Comparison of ENCODE assay signal across 23 cellular contexts in the genomic region with DNA sequence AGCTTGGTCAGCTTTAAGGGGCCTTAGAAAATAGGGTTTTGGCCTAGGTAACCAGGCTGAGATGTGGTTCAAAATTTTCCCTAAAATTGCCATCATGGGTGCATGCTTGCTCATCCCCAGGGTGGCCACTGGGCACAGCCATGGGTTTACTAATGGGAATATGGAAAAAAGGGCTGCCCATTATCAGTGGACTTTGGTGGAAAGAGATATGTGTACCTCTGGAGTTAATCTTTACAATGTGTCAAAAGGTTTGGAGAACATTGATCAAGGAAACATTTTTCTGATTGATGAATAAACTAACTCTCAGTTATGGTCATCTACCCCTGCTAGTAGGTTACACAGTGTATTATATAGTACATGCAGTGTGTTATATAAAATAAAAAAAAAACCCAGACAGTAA. TPM values are rescaled to one million over a fixed set of nuclear protein-coding genes. Genes with fewer than 3 reads are reported as not detected.
DNase-seq lines count a peak whose midpoint lies in the region; ATAC-seq, FAIRE-seq and TF ChIP-seq lines count a peak whose summit lies in the region.
"Had no signal": no experiment of that assay in that cellular context is flagged by ENCODE, and none has a peak within 500 bp of the region (broad histone marks: within the 10 kb centered on the region; RNA-seq: fewer than 3 reads in every experiment).

No MANE protein-coding gene starts in this region.

- CTCF ChIA-PET in A549 (lab: Yijun Ruan, JAX), result no interaction called here

- TF ChIP-seq EP300 in A549 (IDR thresholded peaks at IDR 0.05), result no peak

- ATAC-seq in A549, result peak; percentile 28 to 31; a peak in 1 of 6 replicates
- ATAC-seq in heart right ventricle, result peak in 5 of 8 donors; percentile 12 to 30 (median 20)
- ATAC-seq: stimulated activated naive CD8-positive, alpha-beta T cell treated with anti-CD3 and anti-CD28 coated beads, Interleukin-15, Interleukin-2, amounts not matched to agents 100 U/mL and 50 U/mL, for 24 hours; WTC11 had no signal

- intact Hi-C loops in heart right ventricle (cut with DNase I), result no loop called here

- no peak for FAIRE-seq in A549 (lab: Jason Lieb, UNC)
- FAIRE-seq: endothelial cell of umbilical vein, G401.6 had no signal

- no peak overlapping the region for H3K9ac ChIP-seq in rectal smooth muscle tissue (ENCODE audit: low read length)
- H3K9ac ChIP-seq: BLaER1 had no signal

- no peak for TF ChIP-seq POLR2A in A549 (IDR thresholded peaks at IDR 0.05; ENCODE audit: low read length)

- DNase-seq in A549 (ENCODE audit: low read depth in 1 of 2, low spot score in 1 of 2) (no peak), heart right ventricle (no peak), GDM1 (lab: John Stamatoyannopoulos, UW) (no peak), AML-193 (lab: John Stamatoyannopoulos, UW) (no peak)
- no peak for DNase-seq in activated effector memory CD4-positive, alpha-beta T cell treated with Interleukin-2 at 50 U/mL for 16 hours
- DNase-seq: ACHN; activated CD4-positive, alpha-beta T cell treated with anti-CD3 and anti-CD28 coated beads, Interleukin-2, amount 10 ng/mL, durations not matched to agents 7 days and 5 days; cerebellar nuclear complex; DMS53; NCI-H187; NCI-H2171 treated with DMSO at 0.1 percent for 48 hours; NCI-H526; NK-92 treated with Interleukin-12 subunit alpha and Interleukin-12 subunit beta, amount 100 ng/mL, for 24 hours; stimulated activated naive CD8-positive, alpha-beta T cell treated with anti-CD3 and anti-CD28 coated beads, Interleukin-15, Interleukin-2, amounts not matched to agents 100 U/mL and 50 U/mL, for 24 hours had no signal

- POLR2A ChIA-PET in A549 (lab: Yijun Ruan, JAX), result interaction anchor here (4.6 kb wide), 1 partner anchor 13 kb away, joined by 43 read pairs; the partner anchor contains the start of gene KDM3A

- H3K27ac ChIP-seq in A549 (no peak overlapping the region), VCaP (peak overlapping the region; percentile 63), heart right ventricle (peak overlapping the region in 7 of 10 donors; percentile 18 to 61 (median 41)), rectal smooth muscle tissue (ENCODE audit: low read depth, low read length) (peak overlapping the region; percentile 1)
- H3K27ac ChIP-seq: ascending aorta, BLaER1 had no signal

- TF ChIP-seq CTCF in A549 (IDR thresholded peaks at IDR 0.05) (no peak), VCaP (conservative IDR thresholded peaks at IDR 0.05) (no peak), heart right ventricle (IDR thresholded peaks at IDR 0.05) (no peak)

- H3K4me1 ChIP-seq in A549, result no peaks in the 10 kb centered on the region
- H3K4me1 ChIP-seq in heart right ventricle, result peaks cover 11 to 57% (median 36%) of the 10 kb centered on the region in 9 donors
- H3K4me1 ChIP-seq in rectal smooth muscle tissue (ENCODE audit: control insufficient read depth, insufficient read depth, low read length), result peaks cover 6% of the 10 kb centered on the region
- H3K4me1 ChIP-seq: BLaER1 had no signal

- TF ChIP-seq RAD21 in A549 (conservative IDR thresholded peaks at IDR 0.05 in 1 of 2, IDR thresholded peaks at IDR 0.05 in 1 of 2), result no peak

- no peaks in the 10 kb centered on the region for H3K9me3 ChIP-seq in A549
- H3K9me3 ChIP-seq in heart right ventricle, result no peaks in the 10 kb centered on the region
- H3K9me3 ChIP-seq: ascending aorta, BLaER1, HAP-1, thyroid gland had no signal

- H3K36me3 ChIP-seq in heart right ventricle (peaks cover 0 to 100% (median 52%) of the 10 kb centered on the region in 9 donors), rectal smooth muscle tissue (ENCODE audit: control insufficient read depth, insufficient read depth, low read length) (peaks cover 27% of the 10 kb centered on the region)

- H3K4me3 ChIP-seq in A549 (no peak overlapping the region), heart right ventricle (no peak overlapping the region), rectal smooth muscle tissue (ENCODE audit: low read length) (no peak overlapping the region)
- H3K4me3 ChIP-seq: ascending aorta, BLaER1, HAP-1, thyroid gland had no signal

- no peak overlapping the region for H3K4me2 ChIP-seq in A549
- H3K4me2 ChIP-seq: BLaER1 had no signal

- no peaks in the 10 kb centered on the region for H3K27me3 ChIP-seq in heart right ventricle
- no peaks in the 10 kb centered on the region for H3K27me3 ChIP-seq in rectal smooth muscle tissue (ENCODE audit: control insufficient read depth, insufficient read depth, low read length)
- H3K27me3 ChIP-seq: ascending aorta, BLaER1, thyroid gland had no signal

TF ChIP-seq in A549, 52 proteins besides CTCF, POLR2A, EP300 and RAD21:
- TF ChIP-seq RFX5 (IDR thresholded peaks at IDR 0.05) (no peak), JUN (IDR thresholded peaks at IDR 0.05) (no peak), RARB (CRISPR knock-in tag; IDR thresholded peaks at IDR 0.05) (no peak), NPAS2 (CRISPR knock-in tag; IDR thresholded peaks at IDR 0.05; ENCODE audit: borderline replicate concordance) (no peak), ZNF302 (CRISPR knock-in tag; IDR thresholded peaks at IDR 0.05) (no peak), HOXB13 (CRISPR knock-in tag; IDR thresholded peaks at IDR 0.05; ENCODE audit: low read depth) (no peak), TFCP2L1 (CRISPR knock-in tag; IDR thresholded peaks at IDR 0.05) (no peak), MAZ (IDR thresholded peaks at IDR 0.05; ENCODE audit: borderline replicate concordance, low read depth, low read length) (no peak), SMC3 (IDR thresholded peaks at IDR 0.05) (no peak), BHLHE40 (IDR thresholded peaks at IDR 0.05; ENCODE audit: low read depth, low read length) (no peak), EHF (CRISPR knock-in tag; IDR thresholded peaks at IDR 0.05) (no peak), RCOR1 (IDR thresholded peaks at IDR 0.05; ENCODE audit: low read depth, low read length) (no peak), SREBF2 (IDR thresholded peaks at IDR 0.05) (no peak), PHF8 (IDR thresholded peaks at IDR 0.05; ENCODE audit: borderline replicate concordance, low read depth) (no peak), CHD4 (IDR thresholded peaks at IDR 0.05; ENCODE audit: borderline replicate concordance) (no peak), FOSB (CRISPR knock-in tag; IDR thresholded peaks at IDR 0.05) (no peak)
- TF ChIP-seq, protein P1, sequence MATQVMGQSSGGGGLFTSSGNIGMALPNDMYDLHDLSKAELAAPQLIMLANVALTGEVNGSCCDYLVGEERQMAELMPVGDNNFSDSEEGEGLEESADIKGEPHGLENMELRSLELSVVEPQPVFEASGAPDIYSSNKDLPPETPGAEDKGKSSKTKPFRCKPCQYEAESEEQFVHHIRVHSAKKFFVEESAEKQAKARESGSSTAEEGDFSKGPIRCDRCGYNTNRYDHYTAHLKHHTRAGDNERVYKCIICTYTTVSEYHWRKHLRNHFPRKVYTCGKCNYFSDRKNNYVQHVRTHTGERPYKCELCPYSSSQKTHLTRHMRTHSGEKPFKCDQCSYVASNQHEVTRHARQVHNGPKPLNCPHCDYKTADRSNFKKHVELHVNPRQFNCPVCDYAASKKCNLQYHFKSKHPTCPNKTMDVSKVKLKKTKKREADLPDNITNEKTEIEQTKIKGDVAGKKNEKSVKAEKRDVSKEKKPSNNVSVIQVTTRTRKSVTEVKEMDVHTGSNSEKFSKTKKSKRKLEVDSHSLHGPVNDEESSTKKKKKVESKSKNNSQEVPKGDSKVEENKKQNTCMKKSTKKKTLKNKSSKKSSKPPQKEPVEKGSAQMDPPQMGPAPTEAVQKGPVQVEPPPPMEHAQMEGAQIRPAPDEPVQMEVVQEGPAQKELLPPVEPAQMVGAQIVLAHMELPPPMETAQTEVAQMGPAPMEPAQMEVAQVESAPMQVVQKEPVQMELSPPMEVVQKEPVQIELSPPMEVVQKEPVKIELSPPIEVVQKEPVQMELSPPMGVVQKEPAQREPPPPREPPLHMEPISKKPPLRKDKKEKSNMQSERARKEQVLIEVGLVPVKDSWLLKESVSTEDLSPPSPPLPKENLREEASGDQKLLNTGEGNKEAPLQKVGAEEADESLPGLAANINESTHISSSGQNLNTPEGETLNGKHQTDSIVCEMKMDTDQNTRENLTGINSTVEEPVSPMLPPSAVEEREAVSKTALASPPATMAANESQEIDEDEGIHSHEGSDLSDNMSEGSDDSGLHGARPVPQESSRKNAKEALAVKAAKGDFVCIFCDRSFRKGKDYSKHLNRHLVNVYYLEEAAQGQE (IDR thresholded peaks at IDR 0.05), result no peak
- TF ChIP-seq, protein P2, sequence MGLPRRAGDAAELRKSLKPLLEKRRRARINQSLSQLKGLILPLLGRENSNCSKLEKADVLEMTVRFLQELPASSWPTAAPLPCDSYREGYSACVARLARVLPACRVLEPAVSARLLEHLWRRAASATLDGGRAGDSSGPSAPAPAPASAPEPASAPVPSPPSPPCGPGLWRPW (IDR thresholded peaks at IDR 0.05), result no peak
- TF ChIP-seq, protein P3, sequence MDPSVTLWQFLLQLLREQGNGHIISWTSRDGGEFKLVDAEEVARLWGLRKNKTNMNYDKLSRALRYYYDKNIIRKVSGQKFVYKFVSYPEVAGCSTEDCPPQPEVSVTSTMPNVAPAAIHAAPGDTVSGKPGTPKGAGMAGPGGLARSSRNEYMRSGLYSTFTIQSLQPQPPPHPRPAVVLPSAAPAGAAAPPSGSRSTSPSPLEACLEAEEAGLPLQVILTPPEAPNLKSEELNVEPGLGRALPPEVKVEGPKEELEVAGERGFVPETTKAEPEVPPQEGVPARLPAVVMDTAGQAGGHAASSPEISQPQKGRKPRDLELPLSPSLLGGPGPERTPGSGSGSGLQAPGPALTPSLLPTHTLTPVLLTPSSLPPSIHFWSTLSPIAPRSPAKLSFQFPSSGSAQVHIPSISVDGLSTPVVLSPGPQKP (IDR thresholded peaks at IDR 0.05; ENCODE audit: low read depth, low read length), result no peak

RNA-seq across cellular contexts. Expression of gene KDM3A, which starts 13.1 kb away (rescaled TPM):
- polyA plus RNA-seq in A549 (2011; rRNA removed) (53.7 and 57.0 TPM in 2 replicates), A549 (2017; fragmentation: RNase III; extraction: RNeasy Plus Mini Kit Qiagen cat#74134 plus additional on column Dnase treatment) (21.2 to 22.9 TPM (median 21.2 TPM) in 3 replicates), heart right ventricle (10 to 100 TPM; 17.1 to 29.7 TPM)
- polyA plus RNA-seq in A549 (2012; cell fraction: cytosol; rRNA removed), result 12.5 and 12.8 TPM in 2 replicates
- 21.1 and 34.6 TPM in 2 replicates for polyA plus RNA-seq in A549 (2012; cell fraction: nucleus; rRNA removed)
- polyA minus RNA-seq in A549 (2011; rRNA and poly(A)+ RNA removed), result 68.3 and 72.0 TPM in 2 replicates
- total RNA-seq in heart right ventricle, result 10 to 100 TPM; 24.8 to 53.7 (median 35.0) TPM

Comparison
In these comparisons a context has a peak if more than half of its experiments do, and no peak if none do; other contexts are left out.
1. H3K27ac ChIP-seq: peak in VCaP (single experiment), heart right ventricle (7 of 10) and rectal smooth muscle tissue (single experiment); none in A549 (0 of 2).